1 cellular context compared by ENCODE assay signal in genomic region chr2:118850901-118851268, GRCh38.
TF ChIP-seq lines count a peak whose summit lies in the region.

No MANE protein-coding gene starts in this region.

TF ChIP-seq in GM23338, 12 proteins besides CTCF, POLR2A, EP300 and RAD21 (continued from another document):
- TF ChIP-seq ZNF462 (CRISPR knock-in tag; IDR thresholded peaks at IDR 0.05), result no peak
TF ChIP-seq in GM23338: peak in this region for 1.
